Comparison of ENCODE assay signal across 8 cellular contexts in the genomic region with DNA sequence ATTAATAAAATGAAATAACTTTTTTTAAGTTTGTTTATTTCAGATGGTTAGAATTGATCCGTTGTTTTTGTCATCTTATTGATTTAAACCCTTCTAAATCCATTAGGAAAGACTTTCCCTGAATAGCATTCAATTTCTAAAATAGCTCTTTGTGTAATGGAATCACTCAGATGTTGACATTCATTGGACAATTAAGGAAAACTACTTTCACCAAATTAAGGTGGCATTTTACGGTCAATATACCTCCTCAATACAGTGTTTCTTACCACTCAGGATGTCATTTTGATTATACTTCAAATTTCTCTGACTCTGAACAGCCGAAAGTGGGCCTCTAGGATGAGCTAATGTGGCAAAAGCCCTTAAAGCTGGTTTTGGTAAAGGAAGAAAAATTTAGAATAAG. TPM values are rescaled to one million over a fixed set of nuclear protein-coding genes. Genes with fewer than 3 reads are reported as not detected.
DNase-seq lines count a peak whose midpoint lies in the region; ATAC-seq and TF ChIP-seq lines count a peak whose summit lies in the region.

No MANE protein-coding gene starts in this region.

- H3K79me2 ChIP-seq in smooth muscle cell (ENCODE audit: low read depth): peaks cover 56% of the 10 kb centered on the region

- TF ChIP-seq CTCF in WI38 (IDR thresholded peaks at IDR 0.05; ENCODE audit: low read depth, low read length): no peak
- no peak for TF ChIP-seq CTCF in foreskin fibroblast (IDR thresholded peaks at IDR 0.05; ENCODE audit: low read depth, low read length)
- TF ChIP-seq CTCF in smooth muscle cell (IDR thresholded peaks at IDR 0.05; ENCODE audit: borderline replicate concordance, insufficient read depth, poor library complexity, severe bottlenecking): no peak

- peak overlapping the region; percentile 98 for H3K4me3 Mint-ChIP-seq in T-helper 2 cell treated with Interferon-gamma antibody and Interleukin-4, amounts not matched to agents 5 μg/mL and 100 μg/mL, for 36 hours

- no peaks in the 10 kb centered on the region for H3K27me3 Mint-ChIP-seq in T-helper 2 cell treated with Interferon-gamma antibody and Interleukin-4, amounts not matched to agents 5 μg/mL and 100 μg/mL, for 36 hours (ENCODE audit: low read depth)

- H3K36me3 ChIP-seq in smooth muscle cell (ENCODE audit: low read depth): peaks cover 16% of the 10 kb centered on the region

- H3K4me1 Mint-ChIP-seq in T-helper 2 cell treated with Interferon-gamma antibody and Interleukin-4, amounts not matched to agents 5 μg/mL and 100 μg/mL, for 36 hours (ENCODE audit: low read depth): peaks cover 45% of the 10 kb centered on the region

- peaks cover 25% of the 10 kb centered on the region for H3K4me1 ChIP-seq in smooth muscle cell (ENCODE audit: low read depth)

- 82% methylated on average over 3 of the region's 3 CpGs for WGBS in smooth muscle cell (ENCODE audit: low lambda C conversion rate)

- peak overlapping the region; percentile 93 for H3K9ac ChIP-seq in smooth muscle cell (ENCODE audit: low read depth)

- no peak overlapping the region for H2AFZ ChIP-seq in smooth muscle cell (ENCODE audit: low read depth)

- H3K4me2 ChIP-seq in smooth muscle cell: peak overlapping the region; percentile 92

- peak overlapping the region; percentile 90 for H3K27ac Mint-ChIP-seq in T-helper 2 cell treated with Interferon-gamma antibody and Interleukin-4, amounts not matched to agents 5 μg/mL and 100 μg/mL, for 36 hours

- H3K36me3 Mint-ChIP-seq in T-helper 2 cell treated with Interferon-gamma antibody and Interleukin-4, amounts not matched to agents 5 μg/mL and 100 μg/mL, for 36 hours (ENCODE audit: low read depth): peaks cover 55% of the 10 kb centered on the region

- no peak for ATAC-seq in GM18517 (IDR thresholded peaks at IDR 0.05; ENCODE audit: unreplicated experiment)

- H3K9me3 ChIP-seq in smooth muscle cell (replicated peaks; ENCODE audit: low read depth): no peaks in the 10 kb centered on the region

- no peak for DNase-seq in T-helper 2 cell treated with Interferon-gamma antibody and Interleukin-4, amounts not matched to agents 5 μg/mL and 100 μg/mL, for 36 hours (ENCODE audit: low spot score)
- DNase-seq in T-helper 2 cell (no peak), foreskin fibroblast (no peak), smooth muscle cell (lab: John Stamatoyannopoulos, UW; ENCODE audit: unreplicated experiment) (no peak), NCI-H1092 treated with DMSO at 0.1 percent for 48 hours (lab: John Stamatoyannopoulos, UW) (no peak), HCEC 1CT (no peak)

- peak overlapping the region; percentile 91 for H3K27ac ChIP-seq in smooth muscle cell (ENCODE audit: low read depth)

- H3K4me3 ChIP-seq in WI38 (ENCODE audit: low read depth, low read length) (peak overlapping the region; percentile 91), foreskin fibroblast (ENCODE audit: low read depth in 1 of 2, low read length in 2 of 2) (peak overlapping the region; percentile 73 to 75), smooth muscle cell (peak overlapping the region; percentile 75)

- H3K9me3 Mint-ChIP-seq in T-helper 2 cell treated with Interferon-gamma antibody and Interleukin-4, amounts not matched to agents 5 μg/mL and 100 μg/mL, for 36 hours: no peaks in the 10 kb centered on the region

- H4K20me1 ChIP-seq in smooth muscle cell (ENCODE audit: low read depth): peaks cover 33% of the 10 kb centered on the region

- no peaks in the 10 kb centered on the region for H3K27me3 ChIP-seq in smooth muscle cell (ENCODE audit: low read depth)

- peaks cover 8% of the 10 kb centered on the region for H3F3A ChIP-seq in smooth muscle cell (ENCODE audit: low read depth)

RNA-seq across cellular contexts. Expression of a gene that starts 1.8 kb away (rescaled TPM):
- total RNA-seq in smooth muscle cell: 166 and 205 TPM in 2 replicates
- polyA plus RNA-seq in smooth muscle cell: 87.3 and 90.6 TPM in 2 replicates

RNA-seq across cellular contexts. Expression of a gene that starts 9.4 kb away (rescaled TPM):
- 2,766 and 3,271 TPM in 2 replicates for total RNA-seq in smooth muscle cell
- polyA plus RNA-seq in smooth muscle cell: 589 and 653 TPM in 2 replicates
